ENCODE assay signal across 12 cellular contexts in the genomic region with DNA sequence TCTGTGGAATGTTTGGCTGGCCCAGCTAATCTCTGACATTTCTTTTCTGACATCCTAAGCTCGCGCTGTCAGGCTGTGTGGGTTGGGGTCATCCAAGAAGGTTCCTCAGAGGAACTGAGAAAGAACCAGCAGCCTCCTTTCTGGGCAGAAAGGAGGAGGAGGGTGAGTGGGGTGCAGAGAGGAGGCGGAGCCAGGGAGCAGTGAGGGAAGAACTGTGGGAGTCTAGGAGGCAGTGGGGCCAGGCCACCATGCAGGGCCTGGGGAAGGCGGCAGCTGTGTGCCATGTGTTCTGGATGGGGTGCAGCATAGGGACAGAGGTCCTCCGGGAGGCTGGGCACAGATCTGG. TPM values are rescaled to one million over a fixed set of nuclear protein-coding genes. Genes with fewer than 3 reads are reported as not detected.
A peak's percentile ranks its signal among the peaks of the same experiment; 100 is the strongest.
DNase-seq lines count a peak whose midpoint lies in the region; ATAC-seq and TF ChIP-seq lines count a peak whose summit lies in the region.
"Had no signal": no experiment of that assay in that cellular context is flagged by ENCODE, and none has a peak within 500 bp of the region (broad histone marks: within the 10 kb centered on the region; RNA-seq: fewer than 3 reads in every experiment).

No MANE protein-coding gene starts in this region.

- H3K36me3 ChIP-seq in GM23248 (ENCODE audit: low read depth) (no peaks in the 10 kb centered on the region), osteoblast (ENCODE audit: insufficient read depth, low read length) (peaks cover 17% of the 10 kb centered on the region), vagina (no peaks in the 10 kb centered on the region)

- H3K27ac Mint-ChIP-seq in T-helper 1 cell treated with Interleukin-12 subunit alpha and Interleukin-12 subunit beta and Interleukin-4 antibody, amounts not matched to agents 30 μg/mL and 1 μg/mL, for 36 hours, result peak overlapping the region; percentile 80
- H3K27ac Mint-ChIP-seq in activated T-helper 17 cell treated with anti-CD3 and anti-CD28 coated beads, Interleukin-2, amount 50 U/mL, for 72 hours, result peak overlapping the region; percentile 78

- peaks cover 58% of the 10 kb centered on the region for H3F3A ChIP-seq in GM23248 (ENCODE audit: insufficient read depth)

- H3K9ac ChIP-seq in GM23248, result no peak overlapping the region

- H3K36me3 Mint-ChIP-seq in T-helper 1 cell treated with Interleukin-12 subunit alpha and Interleukin-12 subunit beta and Interleukin-4 antibody, amounts not matched to agents 30 μg/mL and 1 μg/mL, for 36 hours (ENCODE audit: low read depth), result peaks cover 8% of the 10 kb centered on the region
- peaks cover 90% of the 10 kb centered on the region for H3K36me3 Mint-ChIP-seq in activated T-helper 17 cell treated with anti-CD3 and anti-CD28 coated beads, Interleukin-2, amount 50 U/mL, for 72 hours (ENCODE audit: low read depth)

- TF ChIP-seq CTCF in osteoblast (IDR thresholded peaks at IDR 0.05; ENCODE audit: extremely low read depth, low read depth, low read length) (no peak), vagina (IDR thresholded peaks at IDR 0.05) (no peak), foreskin keratinocyte (conservative IDR thresholded peaks at IDR 0.05) (no peak)

- H3K9me3 ChIP-seq in GM23248 (ENCODE audit: low read depth), result no peaks in the 10 kb centered on the region
- no peaks in the 10 kb centered on the region for H3K9me3 ChIP-seq in osteoblast (ENCODE audit: low read depth, low read length)
- H3K9me3 ChIP-seq in vagina, result no peaks in the 10 kb centered on the region
- H3K9me3 ChIP-seq: A549 had no signal

- H3K4me3 Mint-ChIP-seq in T-helper 1 cell treated with Interleukin-12 subunit alpha and Interleukin-12 subunit beta and Interleukin-4 antibody, amounts not matched to agents 30 μg/mL and 1 μg/mL, for 36 hours, result peak overlapping the region; percentile 43
- peak overlapping the region; percentile 32 for H3K4me3 Mint-ChIP-seq in activated T-helper 17 cell treated with anti-CD3 and anti-CD28 coated beads, Interleukin-2, amount 50 U/mL, for 72 hours

- TF ChIP-seq POLR2A in vagina (IDR thresholded peaks at IDR 0.05), result no peak

- intact Hi-C loops in vagina (cut with DNase I), result no loop called here

- H3K27me3 ChIP-seq in GM23248 (replicated peaks; ENCODE audit: insufficient read depth) (no peaks in the 10 kb centered on the region), osteoblast (ENCODE audit: insufficient read depth, low read length) (no peaks in the 10 kb centered on the region), vagina (no peaks in the 10 kb centered on the region), foreskin keratinocyte (no peaks in the 10 kb centered on the region)

- H3K27me3 Mint-ChIP-seq in T-helper 1 cell treated with Interleukin-12 subunit alpha and Interleukin-12 subunit beta and Interleukin-4 antibody, amounts not matched to agents 30 μg/mL and 1 μg/mL, for 36 hours (ENCODE audit: low read depth), result no peaks in the 10 kb centered on the region
- no peaks in the 10 kb centered on the region for H3K27me3 Mint-ChIP-seq in activated T-helper 17 cell treated with anti-CD3 and anti-CD28 coated beads, Interleukin-2, amount 50 U/mL, for 72 hours

- DNase-seq in T-helper 1 cell (no peak), GM23248 (no peak), osteoblast (ENCODE audit: insufficient read length, low spot score, missing footprints) (peak; percentile 87), vagina (ENCODE audit: extremely low spot score in 2 of 2) (no peak), foreskin keratinocyte (no peak), NCI-H526 (lab: John Stamatoyannopoulos, UW) (no peak)
- DNase-seq: NCI-H526 treated with DMSO at 0.1 percent for 48 hours; stimulated activated CD4-positive, alpha-beta T cell treated with anti-CD3 and anti-CD28 coated beads, Interleukin-2, amount 100 ng/mL, for 24 hours had no signal

- H4K20me1 ChIP-seq in GM23248 (ENCODE audit: insufficient read depth) (peaks cover 9% of the 10 kb centered on the region), osteoblast (ENCODE audit: insufficient read depth, low read length) (peaks cover 75% of the 10 kb centered on the region)

- H3K4me1 Mint-ChIP-seq in T-helper 1 cell treated with Interleukin-12 subunit alpha and Interleukin-12 subunit beta and Interleukin-4 antibody, amounts not matched to agents 30 μg/mL and 1 μg/mL, for 36 hours (ENCODE audit: low read depth), result peaks cover 47% of the 10 kb centered on the region
- peaks cover 38% of the 10 kb centered on the region for H3K4me1 Mint-ChIP-seq in activated T-helper 17 cell treated with anti-CD3 and anti-CD28 coated beads, Interleukin-2, amount 50 U/mL, for 72 hours

- H3K79me2 ChIP-seq in GM23248 (ENCODE audit: insufficient read depth), result peaks cover 100% of the 10 kb centered on the region
- H3K79me2 ChIP-seq in osteoblast (ENCODE audit: insufficient read depth, low read length), result peaks cover 100% of the 10 kb centered on the region

- 93 to 98% methylated on average over 5 of the region's 5 CpGs for WGBS in GM23248 (ENCODE audit: low coverage in 1 of 2, low lambda C conversion rate in 2 of 2, missing lambda C conversion rate in 2 of 2), 2 experiments

- H3K27ac ChIP-seq in GM23248 (no peak overlapping the region), osteoblast (ENCODE audit: low read depth, low read length) (peak overlapping the region; percentile 59), vagina (no peak overlapping the region), foreskin keratinocyte (no peak overlapping the region)
- H3K27ac ChIP-seq: A549, VCaP had no signal

- H3K4me1 ChIP-seq in GM23248 (ENCODE audit: insufficient read depth) (peaks cover 63% of the 10 kb centered on the region), osteoblast (ENCODE audit: insufficient read depth, low read length) (peaks cover 70% of the 10 kb centered on the region), vagina (peaks cover 16% of the 10 kb centered on the region), foreskin keratinocyte (peaks cover 24% of the 10 kb centered on the region)

- ATAC-seq in activated T-helper 17 cell treated with anti-CD3 and anti-CD28 coated beads, Interleukin-2, amount 50 U/mL, for 72 hours (replicated peaks), result no peak
- no peak for ATAC-seq in foreskin keratinocyte
- ATAC-seq: A549 had no signal

- in situ Hi-C loops in GM23248 (cut with MboI), result no loop called here

- H3K4me3 ChIP-seq in GM23248 (no peak overlapping the region), osteoblast (ENCODE audit: insufficient read depth, low read length) (no peak overlapping the region), vagina (no peak overlapping the region)
- H3K4me3 ChIP-seq: A549 had no signal

- H2AFZ ChIP-seq in GM23248, result no peak overlapping the region
- H2AFZ ChIP-seq in osteoblast (ENCODE audit: low read length), result no peak overlapping the region

- H3K4me2 ChIP-seq in GM23248 (ENCODE audit: unreplicated experiment) (peak overlapping the region; percentile 12), osteoblast (ENCODE audit: insufficient read depth, low read length) (peak overlapping the region; percentile 7)
- H3K4me2 ChIP-seq: A549 had no signal

- no peaks in the 10 kb centered on the region for H3K9me2 ChIP-seq in GM23248 (ENCODE audit: insufficient read depth)

- H3K9me3 Mint-ChIP-seq in T-helper 1 cell treated with Interleukin-12 subunit alpha and Interleukin-12 subunit beta and Interleukin-4 antibody, amounts not matched to agents 30 μg/mL and 1 μg/mL, for 36 hours, result no peaks in the 10 kb centered on the region
- no peaks in the 10 kb centered on the region for H3K9me3 Mint-ChIP-seq in activated T-helper 17 cell treated with anti-CD3 and anti-CD28 coated beads, Interleukin-2, amount 50 U/mL, for 72 hours

RNA-seq across cellular contexts. Expression of a gene that starts 5.3 kb away (rescaled TPM):
- 132 and 151 TPM in 2 replicates for total RNA-seq in GM23248 (2014; rRNA removed; shearing (Covaris generic))
- polyA plus RNA-seq in GM23248 (2016; fragmentation: Nextera tagmentation; extraction: Ambion mirVana) (41.2 and 42.3 TPM in 2 replicates), foreskin keratinocyte (14.5 and 32.3 TPM in 2 replicates)
- 10 to 100 TPM; 11.7 to 44.9 TPM for total RNA-seq in activated T-helper 17 cell treated with anti-CD3 and anti-CD28 coated beads, Interleukin-2, amount 50 U/mL, for 72 hours
- total RNA-seq in osteoblast (30.4 and 36.2 TPM in 2 replicates), vagina (3.9 TPM), foreskin keratinocyte (19.8 and 45.0 TPM in 2 replicates)

RNA-seq across cellular contexts. Expression of a gene that starts 32.5 kb away (rescaled TPM):
- total RNA-seq in GM23248 (2014; rRNA removed; shearing (Covaris generic)), result 70.4 and 74.2 TPM in 2 replicates
- polyA plus RNA-seq in GM23248 (2016; fragmentation: Nextera tagmentation; extraction: Ambion mirVana) (78.6 and 79.1 TPM in 2 replicates), foreskin keratinocyte (73.0 and 77.4 TPM in 2 replicates)
- total RNA-seq in activated T-helper 17 cell treated with anti-CD3 and anti-CD28 coated beads, Interleukin-2, amount 50 U/mL, for 72 hours, result 10 to 100 TPM; 38.0 to 52.6 TPM
- total RNA-seq in osteoblast (39.8 and 41.3 TPM in 2 replicates), vagina (39.8 TPM), foreskin keratinocyte (55.1 and 59.7 TPM in 2 replicates)
